8 cellular contexts compared by ENCODE assay signal in genomic region chr11:76380161-76380976, GRCh38. TPM values are rescaled to one million over a fixed set of nuclear protein-coding genes. Genes with fewer than 3 reads are reported as not detected.
A peak's percentile ranks its signal among the peaks of the same experiment; 100 is the strongest.
DNase-seq lines count a peak whose midpoint lies in the region; TF ChIP-seq lines count a peak whose summit lies in the region.

No MANE protein-coding gene starts in this region.

- H4K5ac ChIP-seq in H9 (ENCODE audit: insufficient read length, low read depth, low read length) = no peak overlapping the region

- no peak overlapping the region for H3K56ac ChIP-seq in H9 (ENCODE audit: insufficient read length, low read depth, low read length)

- H4K20me1 ChIP-seq in H9 (ENCODE audit: control insufficient read depth, insufficient read depth, insufficient read length) = no peaks in the 10 kb centered on the region

- no peak overlapping the region for H2AK5ac ChIP-seq in H9 (ENCODE audit: insufficient read length, low read length)

- H3K9ac ChIP-seq in H9 (ENCODE audit: extremely low read depth, insufficient read length, low read length) = peak overlapping the region; percentile 6

- no peak overlapping the region for H2BK15ac ChIP-seq in H9 (ENCODE audit: low read depth, low read length)

- no peak overlapping the region for H3T11ph ChIP-seq in H9 (ENCODE audit: low read length)

- H3K9me3 ChIP-seq in H9 (ENCODE audit: control insufficient read depth, low read depth, low read length) = no peaks in the 10 kb centered on the region

- DNase-seq in ELR (ENCODE audit: low read depth) (peak; percentile 59), H9 (peak; percentile 43), NAMALWA (ENCODE audit: low spot score) (peak; percentile 53), activated T-cell treated with anti-CD3 and anti-CD28 coated beads for 4 hours (peak; percentile 31), fibroblast of peridontal ligament (ENCODE audit: extremely low read depth) (peak; percentile 17), neural crest cell (ENCODE audit: low read depth, low spot score) (peak; percentile 14), substantia nigra (lab: John Stamatoyannopoulos, UW) (peak in 19 of 49 donors; percentile 9 to 81 (median 37)), NCI-H1436 treated with DMSO at 0.1 percent for 48 hours (lab: John Stamatoyannopoulos, UW) (no peak)

- H3K4ac ChIP-seq in H9 (ENCODE audit: low read depth, low read length) = no peak overlapping the region

- H2BK5ac ChIP-seq in H9 (ENCODE audit: insufficient read length, low read length) = no peak overlapping the region

- H3K4me3 Mint-ChIP-seq in H9 (peak overlapping the region; percentile 92 to 93), neural crest cell (peak overlapping the region; percentile 95)

- peak overlapping the region; percentile 39; the same call in 1 of the 2 replicates for H3K14ac ChIP-seq in H9 (ENCODE audit: insufficient read depth, low read length)

- no peak overlapping the region for H2BK20ac ChIP-seq in H9 (ENCODE audit: low read depth, low read length, poor library complexity, severe bottlenecking)

- H4K8ac ChIP-seq in H9 (replicated peaks; ENCODE audit: insufficient read length, low read depth, low read length) = no peak overlapping the region

- no peaks in the 10 kb centered on the region for H3K27me3 ChIP-seq in H9 (ENCODE audit: insufficient read depth, low read length)

- H2BK120ac ChIP-seq in H9 (ENCODE audit: low read depth, low read length, poor library complexity, severe bottlenecking) = no peak overlapping the region

- H3K9me3 Mint-ChIP-seq in H9 (no peaks in the 10 kb centered on the region), neural crest cell (no peaks in the 10 kb centered on the region)

- no peak overlapping the region for H2BK12ac ChIP-seq in H9 (ENCODE audit: insufficient read length, low read depth, low read length)

- H3K36me3 Mint-ChIP-seq in H9 (ENCODE audit: insufficient read depth in 1 of 3, low read depth in 3 of 3) (peaks cover 0 to 12% (median 8%) of the 10 kb centered on the region in 3 experiments; a peak in 4 of 7 replicates), neural crest cell (ENCODE audit: low read depth) (peaks cover 11% of the 10 kb centered on the region)

- H3K27ac ChIP-seq in H9 (ENCODE audit: insufficient read length, low read depth, low read length) (no peak overlapping the region), substantia nigra (ENCODE audit: low read depth, low read length, poor library complexity, severe bottlenecking) (peak overlapping the region; percentile 47)

- H3K79me2 ChIP-seq in H9 (ENCODE audit: insufficient read depth, low read length) = peaks cover 18% of the 10 kb centered on the region; the same call in 1 of the 2 replicates

- H3K4me1 ChIP-seq in H9 (ENCODE audit: insufficient read depth, low read length) = peaks cover 5% of the 10 kb centered on the region; the same call in 1 of the 2 replicates

- H3K23me2 ChIP-seq in H9 (ENCODE audit: insufficient read length, low read depth, low read length, poor library complexity, severe bottlenecking) = peaks cover 11% of the 10 kb centered on the region

- no CpG with 5 or more reads among the region's 84 CpGs for WGBS in H9 (ENCODE audit: extremely low coverage, insufficient read length, low lambda C conversion rate)

- H3K27ac Mint-ChIP-seq in H9 = peak overlapping the region; percentile 2 to 95 (median 15); a peak in 5 of 7 replicates
- H3K27ac Mint-ChIP-seq in neural crest cell (ENCODE audit: unreplicated experiment) = no peak overlapping the region

- H3K79me1 ChIP-seq in H9 (ENCODE audit: insufficient read depth, low read depth, low read length, poor library complexity, severe bottlenecking) = peaks cover 4% of the 10 kb centered on the region

- H3K27me3 Mint-ChIP-seq in H9 (ENCODE audit: low read depth) (peaks cover 2% of the 10 kb centered on the region; the same call in 1 of the 2 replicates), neural crest cell (ENCODE audit: low read depth) (no peaks in the 10 kb centered on the region)

- no peak overlapping the region for H4K91ac ChIP-seq in H9 (ENCODE audit: insufficient read length, low read depth, low read length)

- no peak overlapping the region for H2AFZ ChIP-seq in H9 (ENCODE audit: low read length)

- H3K4me1 Mint-ChIP-seq in H9 (peaks cover 28 to 31% of the 10 kb centered on the region in 2 experiments), neural crest cell (peaks cover 52% of the 10 kb centered on the region)

- no peak for TF ChIP-seq CTCF in H9 (conservative IDR thresholded peaks at IDR 0.05)
- no peak for TF ChIP-seq CTCF in neural crest cell (conservative IDR thresholded peaks at IDR 0.05)

- H3K23ac ChIP-seq in H9 (ENCODE audit: insufficient read length, low read depth, low read length) = no peak overlapping the region

- H3K18ac ChIP-seq in H9 (ENCODE audit: insufficient read length, low read depth, low read length) = no peak overlapping the region

- peak overlapping the region; percentile 65 for H3K4me2 ChIP-seq in H9 (ENCODE audit: insufficient read depth, insufficient read length, low read length)

RNA-seq across cellular contexts. Expression of gene THAP12, which starts 0.6 kb away (rescaled TPM):
- total RNA-seq in H9 (2021) (42.5 and 43.0 TPM in 2 replicates), neural crest cell (55.2 and 62.0 TPM in 2 replicates)

RNA-seq across cellular contexts. Expression of gene GVQW3, which starts 0.8 kb away (rescaled TPM):
- total RNA-seq in H9 (2021) (4.5 and 4.7 TPM in 2 replicates), neural crest cell (13.8 and 13.9 TPM in 2 replicates)
